In the genomic region with DNA sequence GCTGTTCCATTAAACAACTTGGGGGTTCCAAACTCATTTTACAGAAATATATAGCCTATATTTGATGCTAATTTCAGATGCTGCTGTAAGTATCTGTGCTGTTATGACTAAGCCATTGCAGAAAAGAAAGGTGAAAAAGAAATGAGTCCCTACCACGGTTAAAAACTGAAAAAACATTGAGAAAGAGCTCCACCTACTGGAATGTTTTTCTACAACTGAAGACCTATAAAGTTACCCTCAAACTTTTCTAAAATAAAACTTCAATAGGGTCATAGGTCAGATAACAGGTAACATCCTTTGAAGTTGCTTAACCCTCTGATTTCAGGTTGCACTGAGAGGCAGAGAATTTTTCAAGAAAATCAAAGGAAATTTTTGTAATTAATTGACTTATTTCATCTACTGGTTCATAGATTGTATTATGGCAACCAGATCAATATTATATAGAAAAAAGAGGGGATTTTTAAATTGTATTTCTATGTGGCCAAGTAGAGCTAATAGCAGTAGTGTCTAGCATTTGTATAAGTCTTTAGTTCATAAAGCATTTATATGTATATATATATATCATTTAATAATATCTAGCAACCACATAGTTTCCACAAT, we compare ENCODE assay signal across 1 cellular context.
TF ChIP-seq lines count a peak whose summit lies in the region.

No MANE protein-coding gene starts in this region.

TF ChIP-seq in SK-N-SH treated with all-trans-retinoic acid at 6 μM for 48 hours, 23 proteins besides CTCF, POLR2A, EP300 and RAD21 (continued from another document):
- no peak for TF ChIP-seq ZNF70 (CRISPR knock-in tag; IDR thresholded peaks at IDR 0.05)
- no peak for TF ChIP-seq ISL1 (CRISPR knock-in tag; IDR thresholded peaks at IDR 0.05)
- TF ChIP-seq TOX (CRISPR knock-in tag; IDR thresholded peaks at IDR 0.05; ENCODE audit: borderline replicate concordance): no peak
TF ChIP-seq in SK-N-SH treated with all-trans-retinoic acid at 6 μM for 48 hours: peak in this region for 0.
